ENCODE assay signal across 1 cellular context in the genomic region with DNA sequence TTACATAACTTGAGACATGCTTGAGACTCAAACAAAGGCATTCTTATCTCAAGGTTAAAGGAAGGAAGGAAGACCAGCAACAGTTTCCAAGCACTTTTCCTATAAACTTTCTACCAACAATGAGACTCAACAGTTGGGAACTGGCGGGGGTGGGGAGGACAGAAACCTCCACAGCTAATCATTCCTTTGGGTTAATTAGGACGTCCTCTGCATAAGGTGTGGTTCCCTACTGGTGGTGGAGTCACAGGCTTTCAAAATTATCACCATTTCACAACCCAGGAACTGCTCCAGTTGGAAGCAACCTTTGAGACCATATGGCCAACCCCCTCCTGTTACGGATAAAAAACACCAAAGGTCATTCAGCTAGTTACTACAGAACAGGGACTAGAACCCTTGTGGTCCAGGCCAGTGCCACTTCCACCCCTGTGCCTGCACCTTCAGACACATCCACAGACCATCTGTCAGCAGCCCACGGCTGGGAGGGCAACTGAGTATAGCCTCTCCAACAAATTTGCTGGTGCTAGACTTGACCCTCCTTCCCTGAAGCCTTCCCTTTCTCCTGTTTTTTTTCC.
TF ChIP-seq lines count a peak whose summit lies in the region.

No MANE protein-coding gene starts in this region.

TF ChIP-seq in HepG2, 621 proteins besides CTCF, POLR2A, EP300 and RAD21 (continued from another document and continues in another):
- TF ChIP-seq, protein P1, sequence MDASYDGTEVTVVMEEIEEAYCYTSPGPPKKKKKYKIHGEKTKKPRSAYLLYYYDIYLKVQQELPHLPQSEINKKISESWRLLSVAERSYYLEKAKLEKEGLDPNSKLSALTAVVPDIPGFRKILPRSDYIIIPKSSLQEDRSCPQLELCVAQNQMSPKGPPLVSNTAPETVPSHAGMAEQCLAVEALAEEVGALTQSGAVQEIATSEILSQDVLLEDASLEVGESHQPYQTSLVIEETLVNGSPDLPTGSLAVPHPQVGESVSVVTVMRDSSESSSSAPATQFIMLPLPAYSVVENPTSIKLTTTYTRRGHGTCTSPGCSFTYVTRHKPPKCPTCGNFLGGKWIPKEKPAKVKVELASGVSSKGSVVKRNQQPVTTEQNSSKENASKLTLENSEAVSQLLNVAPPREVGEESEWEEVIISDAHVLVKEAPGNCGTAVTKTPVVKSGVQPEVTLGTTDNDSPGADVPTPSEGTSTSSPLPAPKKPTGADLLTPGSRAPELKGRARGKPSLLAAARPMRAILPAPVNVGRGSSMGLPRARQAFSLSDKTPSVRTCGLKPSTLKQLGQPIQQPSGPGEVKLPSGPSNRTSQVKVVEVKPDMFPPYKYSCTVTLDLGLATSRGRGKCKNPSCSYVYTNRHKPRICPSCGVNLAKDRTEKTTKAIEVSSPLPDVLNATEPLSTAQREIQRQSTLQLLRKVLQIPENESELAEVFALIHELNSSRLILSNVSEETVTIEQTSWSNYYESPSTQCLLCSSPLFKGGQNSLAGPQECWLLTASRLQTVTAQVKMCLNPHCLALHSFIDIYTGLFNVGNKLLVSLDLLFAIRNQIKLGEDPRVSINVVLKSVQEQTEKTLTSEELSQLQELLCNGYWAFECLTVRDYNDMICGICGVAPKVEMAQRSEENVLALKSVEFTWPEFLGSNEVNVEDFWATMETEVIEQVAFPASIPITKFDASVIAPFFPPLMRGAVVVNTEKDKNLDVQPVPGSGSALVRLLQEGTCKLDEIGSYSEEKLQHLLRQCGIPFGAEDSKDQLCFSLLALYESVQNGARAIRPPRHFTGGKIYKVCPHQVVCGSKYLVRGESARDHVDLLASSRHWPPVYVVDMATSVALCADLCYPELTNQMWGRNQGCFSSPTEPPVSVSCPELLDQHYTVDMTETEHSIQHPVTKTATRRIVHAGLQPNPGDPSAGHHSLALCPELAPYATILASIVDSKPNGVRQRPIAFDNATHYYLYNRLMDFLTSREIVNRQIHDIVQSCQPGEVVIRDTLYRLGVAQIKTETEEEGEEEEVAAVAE (CRISPR knock-in tag; IDR thresholded peaks at IDR 0.05; ENCODE audit: borderline replicate concordance) = peak; percentile 54; the same call in 1 of the 2 replicates
- no peak for TF ChIP-seq NFKBIZ (CRISPR knock-in tag; IDR thresholded peaks at IDR 0.05)
- TF ChIP-seq KLF15 (CRISPR knock-in tag; IDR thresholded peaks at IDR 0.05; ENCODE audit: borderline replicate concordance) = no peak
- TF ChIP-seq, protein P2, sequence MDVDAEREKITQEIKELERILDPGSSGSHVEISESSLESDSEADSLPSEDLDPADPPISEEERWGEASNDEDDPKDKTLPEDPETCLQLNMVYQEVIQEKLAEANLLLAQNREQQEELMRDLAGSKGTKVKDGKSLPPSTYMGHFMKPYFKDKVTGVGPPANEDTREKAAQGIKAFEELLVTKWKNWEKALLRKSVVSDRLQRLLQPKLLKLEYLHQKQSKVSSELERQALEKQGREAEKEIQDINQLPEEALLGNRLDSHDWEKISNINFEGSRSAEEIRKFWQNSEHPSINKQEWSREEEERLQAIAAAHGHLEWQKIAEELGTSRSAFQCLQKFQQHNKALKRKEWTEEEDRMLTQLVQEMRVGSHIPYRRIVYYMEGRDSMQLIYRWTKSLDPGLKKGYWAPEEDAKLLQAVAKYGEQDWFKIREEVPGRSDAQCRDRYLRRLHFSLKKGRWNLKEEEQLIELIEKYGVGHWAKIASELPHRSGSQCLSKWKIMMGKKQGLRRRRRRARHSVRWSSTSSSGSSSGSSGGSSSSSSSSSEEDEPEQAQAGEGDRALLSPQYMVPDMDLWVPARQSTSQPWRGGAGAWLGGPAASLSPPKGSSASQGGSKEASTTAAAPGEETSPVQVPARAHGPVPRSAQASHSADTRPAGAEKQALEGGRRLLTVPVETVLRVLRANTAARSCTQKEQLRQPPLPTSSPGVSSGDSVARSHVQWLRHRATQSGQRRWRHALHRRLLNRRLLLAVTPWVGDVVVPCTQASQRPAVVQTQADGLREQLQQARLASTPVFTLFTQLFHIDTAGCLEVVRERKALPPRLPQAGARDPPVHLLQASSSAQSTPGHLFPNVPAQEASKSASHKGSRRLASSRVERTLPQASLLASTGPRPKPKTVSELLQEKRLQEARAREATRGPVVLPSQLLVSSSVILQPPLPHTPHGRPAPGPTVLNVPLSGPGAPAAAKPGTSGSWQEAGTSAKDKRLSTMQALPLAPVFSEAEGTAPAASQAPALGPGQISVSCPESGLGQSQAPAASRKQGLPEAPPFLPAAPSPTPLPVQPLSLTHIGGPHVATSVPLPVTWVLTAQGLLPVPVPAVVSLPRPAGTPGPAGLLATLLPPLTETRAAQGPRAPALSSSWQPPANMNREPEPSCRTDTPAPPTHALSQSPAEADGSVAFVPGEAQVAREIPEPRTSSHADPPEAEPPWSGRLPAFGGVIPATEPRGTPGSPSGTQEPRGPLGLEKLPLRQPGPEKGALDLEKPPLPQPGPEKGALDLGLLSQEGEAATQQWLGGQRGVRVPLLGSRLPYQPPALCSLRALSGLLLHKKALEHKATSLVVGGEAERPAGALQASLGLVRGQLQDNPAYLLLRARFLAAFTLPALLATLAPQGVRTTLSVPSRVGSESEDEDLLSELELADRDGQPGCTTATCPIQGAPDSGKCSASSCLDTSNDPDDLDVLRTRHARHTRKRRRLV (CRISPR knock-in tag; IDR thresholded peaks at IDR 0.05) = no peak
- TF ChIP-seq PAX8 (CRISPR knock-in tag; IDR thresholded peaks at IDR 0.05; ENCODE audit: borderline replicate concordance) = no peak
- TF ChIP-seq RBM22 (optimal IDR thresholded peaks at IDR 0.05; ENCODE audit: low read length) = no peak
- 0 out of 2 replicates have a peak, but pooled peaks have one; percentile 7 for TF ChIP-seq ZBTB37 (CRISPR knock-in tag; IDR thresholded peaks at IDR 0.05)
- TF ChIP-seq, protein P3, sequence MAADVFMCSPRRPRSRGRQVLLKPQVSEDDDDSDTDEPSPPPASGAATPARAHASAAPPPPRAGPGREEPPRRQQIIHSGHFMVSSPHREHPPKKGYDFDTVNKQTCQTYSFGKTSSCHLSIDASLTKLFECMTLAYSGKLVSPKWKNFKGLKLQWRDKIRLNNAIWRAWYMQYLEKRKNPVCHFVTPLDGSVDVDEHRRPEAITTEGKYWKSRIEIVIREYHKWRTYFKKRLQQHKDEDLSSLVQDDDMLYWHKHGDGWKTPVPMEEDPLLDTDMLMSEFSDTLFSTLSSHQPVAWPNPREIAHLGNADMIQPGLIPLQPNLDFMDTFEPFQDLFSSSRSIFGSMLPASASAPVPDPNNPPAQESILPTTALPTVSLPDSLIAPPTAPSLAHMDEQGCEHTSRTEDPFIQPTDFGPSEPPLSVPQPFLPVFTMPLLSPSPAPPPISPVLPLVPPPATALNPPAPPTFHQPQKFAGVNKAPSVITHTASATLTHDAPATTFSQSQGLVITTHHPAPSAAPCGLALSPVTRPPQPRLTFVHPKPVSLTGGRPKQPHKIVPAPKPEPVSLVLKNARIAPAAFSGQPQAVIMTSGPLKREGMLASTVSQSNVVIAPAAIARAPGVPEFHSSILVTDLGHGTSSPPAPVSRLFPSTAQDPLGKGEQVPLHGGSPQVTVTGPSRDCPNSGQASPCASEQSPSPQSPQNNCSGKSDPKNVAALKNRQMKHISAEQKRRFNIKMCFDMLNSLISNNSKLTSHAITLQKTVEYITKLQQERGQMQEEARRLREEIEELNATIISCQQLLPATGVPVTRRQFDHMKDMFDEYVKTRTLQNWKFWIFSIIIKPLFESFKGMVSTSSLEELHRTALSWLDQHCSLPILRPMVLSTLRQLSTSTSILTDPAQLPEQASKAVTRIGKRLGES (CRISPR knock-in tag; IDR thresholded peaks at IDR 0.05; ENCODE audit: borderline replicate concordance) = no peak
- no peak for TF ChIP-seq ZNF496 (CRISPR knock-in tag; IDR thresholded peaks at IDR 0.05; ENCODE audit: insufficient replicate concordance)
- peak; percentile 18; the same call in 1 of the 2 replicates for TF ChIP-seq TAF1 (CRISPR knock-in tag; IDR thresholded peaks at IDR 0.05)
- peak; percentile 61; the same call in 1 of the 2 replicates for TF ChIP-seq SMAD3 (CRISPR knock-in tag; IDR thresholded peaks at IDR 0.05)
- peak in 1 of 2 experiments; percentile 25; a peak in 2 of 4 replicates for TF ChIP-seq KLF16 (CRISPR knock-in tag; IDR thresholded peaks at IDR 0.05)
- 0 out of 2 replicates have a peak, but pooled peaks have one; percentile 3 for TF ChIP-seq ZSCAN30 (CRISPR knock-in tag; IDR thresholded peaks at IDR 0.05)
- TF ChIP-seq CBX2 (IDR thresholded peaks at IDR 0.05; ENCODE audit: low read depth, low read length) = no peak
- no peak for TF ChIP-seq CBX2 (CRISPR knock-in tag; IDR thresholded peaks at IDR 0.05; ENCODE audit: low read depth)
- TF ChIP-seq ZBTB40 (IDR thresholded peaks at IDR 0.05) = no peak
- TF ChIP-seq ZBTB40 (CRISPR knock-in tag; IDR thresholded peaks at IDR 0.05) = no peak
- TF ChIP-seq MED1 (CRISPR knock-in tag; IDR thresholded peaks at IDR 0.05) = peak; percentile 62
- TF ChIP-seq, protein P4, sequence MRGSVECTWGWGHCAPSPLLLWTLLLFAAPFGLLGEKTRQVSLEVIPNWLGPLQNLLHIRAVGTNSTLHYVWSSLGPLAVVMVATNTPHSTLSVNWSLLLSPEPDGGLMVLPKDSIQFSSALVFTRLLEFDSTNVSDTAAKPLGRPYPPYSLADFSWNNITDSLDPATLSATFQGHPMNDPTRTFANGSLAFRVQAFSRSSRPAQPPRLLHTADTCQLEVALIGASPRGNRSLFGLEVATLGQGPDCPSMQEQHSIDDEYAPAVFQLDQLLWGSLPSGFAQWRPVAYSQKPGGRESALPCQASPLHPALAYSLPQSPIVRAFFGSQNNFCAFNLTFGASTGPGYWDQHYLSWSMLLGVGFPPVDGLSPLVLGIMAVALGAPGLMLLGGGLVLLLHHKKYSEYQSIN (CRISPR knock-in tag; IDR thresholded peaks at IDR 0.05; ENCODE audit: borderline replicate concordance) = no peak
- no peak for TF ChIP-seq HOXA9 (CRISPR knock-in tag; IDR thresholded peaks at IDR 0.05; ENCODE audit: borderline replicate concordance)
